8 cellular contexts compared by ENCODE assay signal in genomic region chr1:244796719-244797406, GRCh38. TPM values are rescaled to one million over a fixed set of nuclear protein-coding genes. Genes with fewer than 3 reads are reported as not detected.
DNase-seq lines count a peak whose midpoint lies in the region; ATAC-seq, FAIRE-seq and TF ChIP-seq lines count a peak whose summit lies in the region.

No MANE protein-coding gene starts in this region.

- intact Hi-C loops in activated naive CD4-positive, alpha-beta T cell treated with anti-CD3 and anti-CD28 coated beads for 36 hours (cut with micrococcal nuclease), result loop anchor here (1.0 to 5.0 kb wide), 3 partner anchors 68 to 345 kb away; partner anchors contain the start of gene ADSS2

- CTCF ChIA-PET in activated naive CD4-positive, alpha-beta T cell treated with anti-CD3 and anti-CD28 coated beads for 36 hours (lab: Charles Lee), result interaction anchor here (0.5 to 7.0 kb wide), 20 partner anchors 10 to 821 kb away, joined by 3 to 134 read pairs (median 4); no protein-coding TSS in a partner anchor

- no peak overlapping the region for H3K4me3 Mint-ChIP-seq in activated naive CD4-positive, alpha-beta T cell treated with anti-CD3 and anti-CD28 coated beads for 36 hours
- no peak overlapping the region for H3K4me3 Mint-ChIP-seq in progenitor cell of endocrine pancreas (ENCODE audit: low read depth)

- no peaks in the 10 kb centered on the region for H3K27me3 Mint-ChIP-seq in activated naive CD4-positive, alpha-beta T cell treated with anti-CD3 and anti-CD28 coated beads for 36 hours (ENCODE audit: low read depth)
- no peaks in the 10 kb centered on the region for H3K27me3 Mint-ChIP-seq in progenitor cell of endocrine pancreas

- in situ Hi-C loops in KBM-7 (cut with MboI; ENCODE audit: low pct_unique_long_range_greater_than_20kb, low sequenced_read_pairs), result no loop called here

- no peak for FAIRE-seq in H54 (lab: Jason Lieb, UNC)

- TF ChIP-seq CTCF in progenitor cell of endocrine pancreas (IDR thresholded peaks at IDR 0.05; ENCODE audit: unreplicated experiment), result peak; percentile 90

- no peaks in the 10 kb centered on the region for H3K36me3 Mint-ChIP-seq in activated naive CD4-positive, alpha-beta T cell treated with anti-CD3 and anti-CD28 coated beads for 36 hours (ENCODE audit: low read depth)
- no peaks in the 10 kb centered on the region for H3K36me3 Mint-ChIP-seq in progenitor cell of endocrine pancreas (ENCODE audit: insufficient read depth)

- no peaks in the 10 kb centered on the region for H3K9me3 ChIP-seq in SJCRH30 (replicated peaks)

- DNase-seq in DMS114 treated with DMSO at 0.1 percent for 48 hours (lab: John Stamatoyannopoulos, UW; ENCODE audit: unreplicated experiment) (peak; percentile 33), KBM-7 (peak; percentile 70), SJCRH30 (peak; percentile 46 to 76), globus pallidus (ENCODE audit: low spot score) (peak; percentile 56), progenitor cell of endocrine pancreas (ENCODE audit: low spot score, unreplicated experiment) (peak; percentile 29), H54 (ENCODE audit: insufficient read length, low spot score) (no peak)
- DNase-seq in activated naive CD4-positive, alpha-beta T cell treated with anti-CD3 and anti-CD28 coated beads for 36 hours, result peak; percentile 72

- no peak overlapping the region for H3K4me3 ChIP-seq in SJCRH30

- H3K4me1 ChIP-seq in SJCRH30, result 0 out of 2 replicates have a peak, but pooled peaks cover 4% of the 10 kb centered on the region

- no peak overlapping the region for H3K27ac ChIP-seq in SJCRH30

- H3K36me3 ChIP-seq in SJCRH30, result no peaks in the 10 kb centered on the region

- no peak for ATAC-seq in GM21526 (IDR thresholded peaks at IDR 0.05; ENCODE audit: low FRiP score, unreplicated experiment)

- no peaks in the 10 kb centered on the region for H3K27me3 ChIP-seq in SJCRH30

- H3K27ac Mint-ChIP-seq in activated naive CD4-positive, alpha-beta T cell treated with anti-CD3 and anti-CD28 coated beads for 36 hours, result no peak overlapping the region
- H3K27ac Mint-ChIP-seq in progenitor cell of endocrine pancreas, result no peak overlapping the region

- H3K9me3 Mint-ChIP-seq in activated naive CD4-positive, alpha-beta T cell treated with anti-CD3 and anti-CD28 coated beads for 36 hours, result no peaks in the 10 kb centered on the region
- no peaks in the 10 kb centered on the region for H3K9me3 Mint-ChIP-seq in progenitor cell of endocrine pancreas (ENCODE audit: low read depth)

- TF ChIP-seq POLR2A in H54 (IDR thresholded peaks at IDR 0.05; ENCODE audit: low read depth, low read length), result no peak

- peaks cover 2% of the 10 kb centered on the region for H3K4me1 Mint-ChIP-seq in activated naive CD4-positive, alpha-beta T cell treated with anti-CD3 and anti-CD28 coated beads for 36 hours (ENCODE audit: low read depth)
- no peaks in the 10 kb centered on the region for H3K4me1 Mint-ChIP-seq in progenitor cell of endocrine pancreas (ENCODE audit: low read depth)

RNA-seq across cellular contexts. Expression of gene COX20, which starts 38.6 kb away (rescaled TPM):
- 23.9 and 33.5 TPM in 2 replicates for total RNA-seq in SJCRH30 (2014; rRNA removed; shearing (Covaris generic))
- total RNA-seq in activated naive CD4-positive, alpha-beta T cell treated with anti-CD3 and anti-CD28 coated beads for 36 hours, result 10 to 100 TPM; 21.4 to 24.2 TPM
- 31.0 and 31.8 TPM in 2 replicates for total RNA-seq in progenitor cell of endocrine pancreas
